31 cellular contexts compared by ENCODE assay signal in genomic region chr2:14577843-14578242, GRCh38. TPM values are rescaled to one million over a fixed set of nuclear protein-coding genes. Genes with fewer than 3 reads are reported as not detected.
"Had no signal": no experiment of that assay in that cellular context is flagged by ENCODE, and none has a peak within 500 bp of the region (broad histone marks: within the 10 kb centered on the region; RNA-seq: fewer than 3 reads in every experiment).

No MANE protein-coding gene starts in this region.

- H3K27ac Mint-ChIP-seq: activated naive CD8-positive, alpha-beta T cell; activated T-cell treated with anti-CD3 and anti-CD28 coated beads, Interleukin-2, amount 50 U/mL, for 72 hours; memory B cell; naive thymus-derived CD4-positive, alpha-beta T cell had no signal

- H3K4me3 ChIP-seq: body of pancreas, cardiac muscle cell, colonic mucosa, gastroesophageal sphincter, hepatocyte, ovary, psoas muscle, thoracic aorta, uterus had no signal

- H3K36me3 ChIP-seq: cardiac muscle cell, colonic mucosa, gastroesophageal sphincter, ovary, thoracic aorta, uterus had no signal

- ATAC-seq: activated T-cell treated with anti-CD3 and anti-CD28 coated beads, Interleukin-2, amount 50 U/mL, for 72 hours; body of pancreas; gastroesophageal sphincter; left cardiac atrium; naive thymus-derived CD4-positive, alpha-beta T cell; psoas muscle; stimulated activated naive CD8-positive, alpha-beta T cell treated with anti-CD3 and anti-CD28 coated beads, Interleukin-15, Interleukin-2, amounts not matched to agents 100 U/mL and 50 U/mL, for 24 hours had no signal

- H3K79me2 ChIP-seq: hepatocyte had no signal

- H3K4me3 Mint-ChIP-seq: activated naive CD8-positive, alpha-beta T cell; activated T-cell treated with anti-CD3 and anti-CD28 coated beads, Interleukin-2, amount 50 U/mL, for 72 hours; memory B cell; naive thymus-derived CD4-positive, alpha-beta T cell had no signal

- DNase-seq: activated CD4-positive, alpha-beta T cell treated with anti-CD3 and anti-CD28 coated beads for 4 hours; activated CD4-positive, alpha-beta T cell treated with anti-CD3 and anti-CD28 coated beads, Interleukin-2, amount 50 U/mL, for 4 hours; activated effector memory CD4-positive, alpha-beta T cell treated with Interleukin-2 at 50 U/mL for 16 hours; activated naive CD4-positive, alpha-beta T cell treated with Interleukin-2 at 50 U/mL for 16 hours; activated T-cell treated with anti-CD3 and anti-CD28 coated beads for 4 hours; activated T-cell treated with anti-CD3 and anti-CD28 coated beads, Interleukin-2, amount 50 U/mL, for 72 hours; aorta; body of pancreas; cerebellar nuclear complex; colonic mucosa; effector CD8-positive, alpha-beta T cell; islet precursor cell; left cardiac atrium; midbrain; naive thymus-derived CD4-positive, alpha-beta T cell; ovary; psoas muscle; stimulated activated CD4-positive, alpha-beta T cell treated with anti-CD3 and anti-CD28 coated beads, Interleukin-2, amount 100 ng/mL, for 48 hours; stimulated activated naive CD8-positive, alpha-beta T cell treated with anti-CD3 and anti-CD28 coated beads, Interleukin-15, Interleukin-2, amounts not matched to agents 100 U/mL and 50 U/mL, for 24 hours; T-helper 9 cell; trophoblast cell; uterus had no signal

- H3K4me1 Mint-ChIP-seq: memory B cell; naive thymus-derived CD4-positive, alpha-beta T cell had no signal

- H3K9me3 Mint-ChIP-seq: activated T-cell treated with anti-CD3 and anti-CD28 coated beads, Interleukin-2, amount 50 U/mL, for 72 hours; memory B cell had no signal

- H3K4me1 ChIP-seq: colonic mucosa, gastroesophageal sphincter, psoas muscle, uterus had no signal

- H3K27ac ChIP-seq: body of pancreas, cardiac muscle cell, colonic mucosa, gastroesophageal sphincter, hepatocyte, ovary, psoas muscle, thoracic aorta, uterus, VCaP had no signal

- H3K27me3 ChIP-seq: body of pancreas, cardiac muscle cell, colonic mucosa, gastroesophageal sphincter, hepatocyte, ovary, uterus had no signal

- H3K9me3 ChIP-seq: body of pancreas, colonic mucosa, gastroesophageal sphincter, ovary, psoas muscle, thoracic aorta, uterus had no signal

- FAIRE-seq: endometrium, TTC549 had no signal

- H3K36me3 Mint-ChIP-seq: activated naive CD8-positive, alpha-beta T cell; memory B cell; naive thymus-derived CD4-positive, alpha-beta T cell had no signal

- H3K27me3 Mint-ChIP-seq: activated naive CD8-positive, alpha-beta T cell; memory B cell; naive thymus-derived CD4-positive, alpha-beta T cell had no signal

- H2AFZ ChIP-seq: hepatocyte had no signal

- H3K4me2 ChIP-seq: hepatocyte had no signal

RNA-seq across cellular contexts. Expression of gene LRATD1, which starts 54.7 kb away (rescaled TPM):
- total RNA-seq: activated T-cell treated with anti-CD3 and anti-CD28 coated beads, Interleukin-2, amount 50 U/mL, for 72 hours; naive thymus-derived CD4-positive, alpha-beta T cell had no signal
- polyA plus RNA-seq: naive thymus-derived CD4-positive, alpha-beta T cell had no signal
